8 cellular contexts compared by ENCODE assay signal in genomic region chr12:105084251-105085250, GRCh38. TPM values are rescaled to one million over a fixed set of nuclear protein-coding genes. Genes with fewer than 3 reads are reported as not detected.
A peak's percentile ranks its signal among the peaks of the same experiment; 100 is the strongest.
DNase-seq lines count a peak whose midpoint lies in the region; ATAC-seq, FAIRE-seq and TF ChIP-seq lines count a peak whose summit lies in the region.

TSS of gene ALDH1L2 (minus strand) at chr12:105084458. CDS start at chr12:105084436, 22 bp downstream.

- no peak for FAIRE-seq in pancreas (lab: Jason Lieb, UNC)

- intact Hi-C loops in pancreas (cut with DNase I): no loop called here

- H3K9me3 ChIP-seq in adipocyte (ENCODE audit: control insufficient read depth, low read length) (no peaks in the 10 kb centered on the region), cardiac muscle cell (ENCODE audit: low read depth) (no peaks in the 10 kb centered on the region), pancreas (no peaks in the 10 kb centered on the region)

- H3K4me1 ChIP-seq in adipocyte (ENCODE audit: control insufficient read depth, insufficient read depth, low read length) (peaks cover 27% of the 10 kb centered on the region), cardiac muscle cell (ENCODE audit: low read depth) (no peaks in the 10 kb centered on the region), pancreas (peaks cover 0 to 11% (median 0%) of the 10 kb centered on the region in 3 donors), urinary bladder (ENCODE audit: insufficient read depth) (peaks cover 1% of the 10 kb centered on the region)

- H3K27ac ChIP-seq in cardiac muscle cell: no peak within 1 kb of the TSS
- H3K27ac ChIP-seq in pancreas: peak within 1 kb of the TSS; percentile 67 to 71 (median 70)
- no peak within 1 kb of the TSS for H3K27ac ChIP-seq in urinary bladder (ENCODE audit: low read depth)

- no peak for TF ChIP-seq CTCF in cardiac muscle cell (IDR thresholded peaks at IDR 0.05; ENCODE audit: low read depth, low read length)
- no peak for TF ChIP-seq CTCF in pancreas (IDR thresholded peaks at IDR 0.05)

- 23% methylated on average over 75 of the region's 75 CpGs for WGBS in pancreas, 2 donors
- 22% methylated on average over 75 of the region's 75 CpGs for WGBS in urinary bladder

- no peaks in the 10 kb centered on the region for H3K27me3 ChIP-seq in adipocyte (replicated peaks; ENCODE audit: control insufficient read depth, insufficient read depth, low read length)
- peaks cover 32% of the 10 kb centered on the region for H3K27me3 ChIP-seq in cardiac muscle cell
- no peaks in the 10 kb centered on the region for H3K27me3 ChIP-seq in pancreas

- peak within 1 kb of the TSS; percentile 99 for H3K9ac ChIP-seq in adipocyte (ENCODE audit: low read length)

- H3K4me3 ChIP-seq in adipocyte (ENCODE audit: low read length) (peak within 1 kb of the TSS; percentile 96), cardiac muscle cell (peak within 1 kb of the TSS; percentile 36), pancreas (peak within 1 kb of the TSS; percentile 44 to 80 (median 68)), urinary bladder (ENCODE audit: low read depth, low read length) (peak within 1 kb of the TSS; percentile 41)

- ATAC-seq in HG03135 (IDR thresholded peaks at IDR 0.05; ENCODE audit: unreplicated experiment): peak; percentile 88
- ATAC-seq in pancreas: peak; percentile 91 to 96 (median 95)

- peak; percentile 84 for DNase-seq in NCI-H748 (lab: John Stamatoyannopoulos, UW; ENCODE audit: unreplicated experiment)
- DNase-seq in NCI-H748 treated with DMSO at 0.1 percent for 48 hours (lab: John Stamatoyannopoulos, UW): no peak
- peak; percentile 74 to 80 for DNase-seq in SHP77 (lab: John Stamatoyannopoulos, UW)
- peak; percentile 95 for DNase-seq in adipocyte (ENCODE audit: low read depth)
- DNase-seq in cardiac muscle cell (ENCODE audit: low read depth in 1 of 2, low spot score in 1 of 2): peak; percentile 77 to 96
- peak; percentile 91 to 98 (median 95) for DNase-seq in pancreas

- H3K36me3 ChIP-seq in adipocyte (ENCODE audit: control insufficient read depth, insufficient read depth, low read length, severe bottlenecking) (peaks cover 6% of the 10 kb centered on the region), cardiac muscle cell (no peaks in the 10 kb centered on the region), pancreas (no peaks in the 10 kb centered on the region), urinary bladder (ENCODE audit: insufficient read depth) (no peaks in the 10 kb centered on the region)

RNA-seq across cellular contexts. Expression of gene ALDH1L2, which starts in this region (rescaled TPM):
- 0.14 and 0.63 TPM in 2 replicates for total RNA-seq in cardiac muscle cell
- 0.12 and 2.3 TPM in 2 replicates for polyA plus RNA-seq in cardiac muscle cell
- total RNA-seq in pancreas: 10 to 100 TPM; 32.2 to 90.9 (median 34.7) TPM
- polyA plus RNA-seq in pancreas: 1 to 10 TPM; 6.0 TPM
- total RNA-seq in urinary bladder: 27.7 TPM
- 7.8 TPM for polyA plus RNA-seq in urinary bladder

Comparison
In these comparisons a context has a peak if more than half of its experiments do, and no peak if none do; other contexts are left out.
1. RNA of gene ALDH1L2 (total RNA-seq): 32.2 to 90.9 TPM in pancreas and 27.7 TPM in urinary bladder (single experiment); 0.14 to 0.63 TPM in cardiac muscle cell; every median in the first group is over 10 times any median in the second.
2. H3K4me3 ChIP-seq: peak in every context shown above with its lines; median percentile 96 in adipocyte; 68 in pancreas; 41 in urinary bladder; 36 in cardiac muscle cell.
3. H3K27ac ChIP-seq: peak in pancreas (4 of 4); none in cardiac muscle cell (single experiment) and urinary bladder (single experiment).